ENCODE assay signal across 1 cellular context in the genomic region with DNA sequence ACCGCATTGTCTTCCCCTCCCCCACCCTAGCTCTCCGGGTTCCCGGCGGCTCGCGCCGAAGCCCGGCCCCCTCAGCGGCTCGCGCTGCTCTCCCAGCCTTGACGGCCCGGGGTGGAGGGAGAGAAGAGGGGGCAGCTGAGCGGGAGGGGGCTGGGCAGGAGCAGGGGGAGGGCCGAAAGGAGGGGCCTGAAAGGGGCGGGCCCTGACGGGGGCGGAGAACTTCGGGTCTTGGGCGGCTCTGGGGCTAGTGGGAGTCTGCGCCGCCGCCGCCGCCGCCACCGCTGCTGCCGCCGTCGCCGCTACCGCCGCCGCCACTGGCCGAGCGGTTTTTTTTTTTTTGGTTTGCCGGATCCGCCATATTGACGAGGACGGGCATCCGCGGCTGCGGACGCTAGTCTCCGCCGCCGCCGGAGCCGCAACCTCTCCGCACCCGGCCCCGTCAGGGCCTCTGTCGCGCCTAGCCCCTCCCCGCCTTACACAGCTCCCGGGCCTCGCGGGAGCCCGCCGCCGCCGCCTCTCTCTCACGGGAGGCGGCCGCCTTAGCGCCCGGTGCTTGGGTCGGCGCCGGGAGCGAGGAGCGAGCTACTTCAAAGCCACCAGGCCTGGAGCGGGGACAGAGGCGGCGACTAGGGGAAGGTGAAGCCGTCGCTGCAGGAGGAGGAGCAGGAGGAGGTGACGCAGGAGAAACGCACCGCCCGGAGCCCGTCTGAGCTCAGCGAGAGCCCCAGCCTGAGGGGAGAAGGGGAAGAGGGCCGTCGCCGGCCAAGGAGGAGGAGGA.
TF ChIP-seq lines count a peak whose summit lies in the region.

A gene with protein sequence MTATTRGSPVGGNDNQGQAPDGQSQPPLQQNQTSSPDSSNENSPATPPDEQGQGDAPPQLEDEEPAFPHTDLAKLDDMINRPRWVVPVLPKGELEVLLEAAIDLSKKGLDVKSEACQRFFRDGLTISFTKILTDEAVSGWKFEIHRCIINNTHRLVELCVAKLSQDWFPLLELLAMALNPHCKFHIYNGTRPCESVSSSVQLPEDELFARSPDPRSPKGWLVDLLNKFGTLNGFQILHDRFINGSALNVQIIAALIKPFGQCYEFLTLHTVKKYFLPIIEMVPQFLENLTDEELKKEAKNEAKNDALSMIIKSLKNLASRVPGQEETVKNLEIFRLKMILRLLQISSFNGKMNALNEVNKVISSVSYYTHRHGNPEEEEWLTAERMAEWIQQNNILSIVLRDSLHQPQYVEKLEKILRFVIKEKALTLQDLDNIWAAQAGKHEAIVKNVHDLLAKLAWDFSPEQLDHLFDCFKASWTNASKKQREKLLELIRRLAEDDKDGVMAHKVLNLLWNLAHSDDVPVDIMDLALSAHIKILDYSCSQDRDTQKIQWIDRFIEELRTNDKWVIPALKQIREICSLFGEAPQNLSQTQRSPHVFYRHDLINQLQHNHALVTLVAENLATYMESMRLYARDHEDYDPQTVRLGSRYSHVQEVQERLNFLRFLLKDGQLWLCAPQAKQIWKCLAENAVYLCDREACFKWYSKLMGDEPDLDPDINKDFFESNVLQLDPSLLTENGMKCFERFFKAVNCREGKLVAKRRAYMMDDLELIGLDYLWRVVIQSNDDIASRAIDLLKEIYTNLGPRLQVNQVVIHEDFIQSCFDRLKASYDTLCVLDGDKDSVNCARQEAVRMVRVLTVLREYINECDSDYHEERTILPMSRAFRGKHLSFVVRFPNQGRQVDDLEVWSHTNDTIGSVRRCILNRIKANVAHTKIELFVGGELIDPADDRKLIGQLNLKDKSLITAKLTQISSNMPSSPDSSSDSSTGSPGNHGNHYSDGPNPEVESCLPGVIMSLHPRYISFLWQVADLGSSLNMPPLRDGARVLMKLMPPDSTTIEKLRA (N-terminal part only) (plus strand): TSS at position 341 of the 778 bp plus-strand sequence. CDS start 38,184 bp downstream, outside the sequence.

TF ChIP-seq in K562, 482 proteins besides CTCF, POLR2A, EP300 and RAD21 (continued from another document):
- TF ChIP-seq, protein P1, sequence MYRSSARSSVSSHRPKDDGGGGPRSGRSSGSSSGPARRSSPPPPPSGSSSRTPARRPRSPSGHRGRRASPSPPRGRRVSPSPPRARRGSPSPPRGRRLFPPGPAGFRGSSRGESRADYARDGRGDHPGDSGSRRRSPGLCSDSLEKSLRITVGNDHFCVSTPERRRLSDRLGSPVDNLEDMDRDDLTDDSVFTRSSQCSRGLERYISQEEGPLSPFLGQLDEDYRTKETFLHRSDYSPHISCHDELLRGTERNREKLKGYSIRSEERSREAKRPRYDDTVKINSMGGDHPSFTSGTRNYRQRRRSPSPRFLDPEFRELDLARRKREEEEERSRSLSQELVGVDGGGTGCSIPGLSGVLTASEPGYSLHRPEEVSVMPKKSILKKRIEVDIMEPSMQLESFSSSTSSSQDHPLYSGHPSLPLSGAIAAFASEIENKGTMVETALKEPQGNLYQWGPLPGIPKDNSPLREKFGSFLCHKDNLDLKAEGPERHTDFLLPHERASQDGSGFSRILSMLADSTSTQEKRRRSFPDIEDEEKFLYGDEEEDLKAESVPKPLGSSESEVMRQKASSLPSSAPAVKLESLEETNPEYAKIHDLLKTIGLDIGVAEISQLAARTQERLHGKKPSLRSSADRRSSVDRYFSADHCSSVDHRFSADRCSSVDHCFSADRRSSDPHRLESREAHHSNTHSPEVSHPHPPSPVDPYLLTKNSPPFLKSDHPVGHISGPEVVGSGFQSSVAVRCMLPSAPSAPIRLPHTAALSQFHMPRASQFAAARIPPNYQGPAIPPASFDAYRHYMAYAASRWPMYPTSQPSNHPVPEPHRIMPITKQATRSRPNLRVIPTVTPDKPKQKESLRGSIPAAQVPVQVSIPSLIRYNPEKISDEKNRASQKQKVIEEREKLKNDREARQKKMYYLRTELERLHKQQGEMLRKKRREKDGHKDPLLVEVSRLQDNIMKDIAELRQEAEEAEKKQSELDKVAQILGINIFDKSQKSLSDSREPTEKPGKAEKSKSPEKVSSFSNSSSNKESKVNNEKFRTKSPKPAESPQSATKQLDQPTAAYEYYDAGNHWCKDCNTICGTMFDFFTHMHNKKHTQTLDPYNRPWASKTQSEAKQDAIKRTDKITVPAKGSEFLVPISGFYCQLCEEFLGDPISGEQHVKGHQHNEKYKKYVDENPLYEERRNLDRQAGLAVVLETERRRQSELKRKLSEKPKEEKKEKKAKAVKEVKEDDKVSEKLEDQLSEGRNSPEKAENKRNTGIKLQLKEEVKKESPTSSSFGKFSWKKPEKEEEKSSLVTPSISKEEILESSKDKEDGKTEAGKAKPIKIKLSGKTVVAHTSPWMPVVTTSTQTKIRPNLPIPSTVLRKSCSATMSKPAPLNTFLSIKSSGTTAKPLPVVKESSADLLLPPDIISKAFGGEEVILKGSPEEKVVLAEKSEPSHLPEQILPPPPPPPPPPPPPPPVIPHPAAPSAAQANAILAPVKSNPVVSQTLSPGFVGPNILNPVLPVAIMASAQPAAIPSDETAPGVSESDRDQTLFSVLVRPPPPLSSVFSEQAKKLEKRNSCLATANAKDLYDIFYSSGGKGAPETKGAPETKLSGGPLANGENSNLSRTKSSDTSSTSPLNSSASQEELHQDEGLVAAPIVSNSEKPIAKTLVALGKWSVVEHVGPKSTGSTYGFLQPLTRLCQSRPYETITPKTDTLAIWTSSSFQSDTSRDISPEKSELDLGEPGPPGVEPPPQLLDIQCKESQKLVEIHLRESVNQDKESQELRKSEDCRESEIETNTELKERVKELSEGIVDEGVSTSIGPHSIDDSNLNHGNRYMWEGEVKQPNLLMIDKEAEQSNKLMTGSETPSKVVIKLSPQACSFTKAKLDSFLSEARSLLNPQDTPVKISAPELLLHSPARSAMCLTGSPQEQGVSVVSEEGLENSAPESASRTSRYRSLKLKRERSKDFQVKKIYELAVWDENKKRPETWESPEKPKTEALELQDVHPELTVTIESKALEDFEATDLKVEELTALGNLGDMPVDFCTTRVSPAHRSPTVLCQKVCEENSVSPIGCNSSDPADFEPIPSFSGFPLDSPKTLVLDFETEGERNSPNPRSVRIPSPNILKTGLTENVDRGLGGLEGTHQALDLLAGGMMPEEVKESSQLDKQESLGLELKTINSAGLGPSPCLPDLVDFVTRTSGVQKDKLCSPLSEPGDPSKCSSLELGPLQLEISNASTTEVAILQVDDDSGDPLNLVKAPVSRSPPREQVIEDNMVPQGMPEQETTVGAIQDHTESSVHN (IDR thresholded peaks at IDR 0.05; ENCODE audit: borderline replicate concordance in 1 of 2, low read depth in 1 of 2): no peak
- TF ChIP-seq ZNF696 (CRISPR knock-in tag; conservative IDR thresholded peaks at IDR 0.05): no peak
- TF ChIP-seq FOXA3 (CRISPR knock-in tag; conservative IDR thresholded peaks at IDR 0.05 in 1 of 2, IDR thresholded peaks at IDR 0.05 in 1 of 2): no peak
- TF ChIP-seq NR2F6 (CRISPR knock-in tag; IDR thresholded peaks at IDR 0.05): no peak
- no peak for TF ChIP-seq SRSF3 (IDR thresholded peaks at IDR 0.05; ENCODE audit: insufficient read depth, low read length)
- TF ChIP-seq POLR2AphosphoS2 (IDR thresholded peaks at IDR 0.05; ENCODE audit: low read length): no peak
- no peak for TF ChIP-seq KLF1 (tag; IDR thresholded peaks at IDR 0.05)
- no peak for TF ChIP-seq JUN (IDR thresholded peaks at IDR 0.05; ENCODE audit: borderline replicate concordance, low read depth, low read length)
- no peak for TF ChIP-seq JUN (CRISPR knock-in tag; IDR thresholded peaks at IDR 0.05; ENCODE audit: borderline replicate concordance)
- no peak for TF ChIP-seq BRF1 (IDR thresholded peaks at IDR 0.05; ENCODE audit: borderline replicate concordance, extremely low read depth, insufficient read length)
- no peak for TF ChIP-seq ZNF507 (tag; conservative IDR thresholded peaks at IDR 0.05)
- TF ChIP-seq GTF2A2 (tag; IDR thresholded peaks at IDR 0.05): no peak
- no peak for TF ChIP-seq ARID2 (IDR thresholded peaks at IDR 0.05)
- TF ChIP-seq, protein P2, sequence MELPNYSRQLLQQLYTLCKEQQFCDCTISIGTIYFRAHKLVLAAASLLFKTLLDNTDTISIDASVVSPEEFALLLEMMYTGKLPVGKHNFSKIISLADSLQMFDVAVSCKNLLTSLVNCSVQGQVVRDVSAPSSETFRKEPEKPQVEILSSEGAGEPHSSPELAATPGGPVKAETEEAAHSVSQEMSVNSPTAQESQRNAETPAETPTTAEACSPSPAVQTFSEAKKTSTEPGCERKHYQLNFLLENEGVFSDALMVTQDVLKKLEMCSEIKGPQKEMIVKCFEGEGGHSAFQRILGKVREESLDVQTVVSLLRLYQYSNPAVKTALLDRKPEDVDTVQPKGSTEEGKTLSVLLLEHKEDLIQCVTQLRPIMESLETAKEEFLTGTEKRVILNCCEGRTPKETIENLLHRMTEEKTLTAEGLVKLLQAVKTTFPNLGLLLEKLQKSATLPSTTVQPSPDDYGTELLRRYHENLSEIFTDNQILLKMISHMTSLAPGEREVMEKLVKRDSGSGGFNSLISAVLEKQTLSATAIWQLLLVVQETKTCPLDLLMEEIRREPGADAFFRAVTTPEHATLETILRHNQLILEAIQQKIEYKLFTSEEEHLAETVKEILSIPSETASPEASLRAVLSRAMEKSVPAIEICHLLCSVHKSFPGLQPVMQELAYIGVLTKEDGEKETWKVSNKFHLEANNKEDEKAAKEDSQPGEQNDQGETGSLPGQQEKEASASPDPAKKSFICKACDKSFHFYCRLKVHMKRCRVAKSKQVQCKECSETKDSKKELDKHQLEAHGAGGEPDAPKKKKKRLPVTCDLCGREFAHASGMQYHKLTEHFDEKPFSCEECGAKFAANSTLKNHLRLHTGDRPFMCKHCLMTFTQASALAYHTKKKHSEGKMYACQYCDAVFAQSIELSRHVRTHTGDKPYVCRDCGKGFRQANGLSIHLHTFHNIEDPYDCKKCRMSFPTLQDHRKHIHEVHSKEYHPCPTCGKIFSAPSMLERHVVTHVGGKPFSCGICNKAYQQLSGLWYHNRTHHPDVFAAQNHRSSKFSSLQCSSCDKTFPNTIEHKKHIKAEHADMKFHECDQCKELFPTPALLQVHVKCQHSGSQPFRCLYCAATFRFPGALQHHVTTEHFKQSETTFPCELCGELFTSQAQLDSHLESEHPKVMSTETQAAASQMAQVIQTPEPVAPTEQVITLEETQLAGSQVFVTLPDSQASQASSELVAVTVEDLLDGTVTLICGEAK (IDR thresholded peaks at IDR 0.05): no peak
- TF ChIP-seq, protein P2 (CRISPR knock-in tag; IDR thresholded peaks at IDR 0.05): no peak
- TF ChIP-seq ZNF274 (IDR thresholded peaks at IDR 0.05; ENCODE audit: borderline replicate concordance, low read depth, low read length): no peak
- TF ChIP-seq NFIX (CRISPR knock-in tag; IDR thresholded peaks at IDR 0.05; ENCODE audit: low read depth): no peak
- TF ChIP-seq TEAD1 (CRISPR knock-in tag; IDR thresholded peaks at IDR 0.05): no peak
- no peak for TF ChIP-seq MBD2 (IDR thresholded peaks at IDR 0.05; ENCODE audit: borderline replicate concordance, low read depth)
- TF ChIP-seq ZNF121 (CRISPR knock-in tag; conservative IDR thresholded peaks at IDR 0.05): no peak
- TF ChIP-seq, protein P3, sequence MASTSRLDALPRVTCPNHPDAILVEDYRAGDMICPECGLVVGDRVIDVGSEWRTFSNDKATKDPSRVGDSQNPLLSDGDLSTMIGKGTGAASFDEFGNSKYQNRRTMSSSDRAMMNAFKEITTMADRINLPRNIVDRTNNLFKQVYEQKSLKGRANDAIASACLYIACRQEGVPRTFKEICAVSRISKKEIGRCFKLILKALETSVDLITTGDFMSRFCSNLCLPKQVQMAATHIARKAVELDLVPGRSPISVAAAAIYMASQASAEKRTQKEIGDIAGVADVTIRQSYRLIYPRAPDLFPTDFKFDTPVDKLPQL (IDR thresholded peaks at IDR 0.05; ENCODE audit: extremely low read depth, insufficient read length): no peak
- TF ChIP-seq TCF7L2 (IDR thresholded peaks at IDR 0.05; ENCODE audit: low read depth, low read length): no peak
- no peak; the same call in 1 of the 2 replicates for TF ChIP-seq FOXP1 (CRISPR knock-in tag; IDR thresholded peaks at IDR 0.05)
- TF ChIP-seq SMARCC2 (IDR thresholded peaks at IDR 0.05; ENCODE audit: low read depth): no peak
- peak; percentile 58 for TF ChIP-seq SUPT5H (IDR thresholded peaks at IDR 0.05)
- no peak for TF ChIP-seq HDGF (IDR thresholded peaks at IDR 0.05)
- TF ChIP-seq, protein P4, sequence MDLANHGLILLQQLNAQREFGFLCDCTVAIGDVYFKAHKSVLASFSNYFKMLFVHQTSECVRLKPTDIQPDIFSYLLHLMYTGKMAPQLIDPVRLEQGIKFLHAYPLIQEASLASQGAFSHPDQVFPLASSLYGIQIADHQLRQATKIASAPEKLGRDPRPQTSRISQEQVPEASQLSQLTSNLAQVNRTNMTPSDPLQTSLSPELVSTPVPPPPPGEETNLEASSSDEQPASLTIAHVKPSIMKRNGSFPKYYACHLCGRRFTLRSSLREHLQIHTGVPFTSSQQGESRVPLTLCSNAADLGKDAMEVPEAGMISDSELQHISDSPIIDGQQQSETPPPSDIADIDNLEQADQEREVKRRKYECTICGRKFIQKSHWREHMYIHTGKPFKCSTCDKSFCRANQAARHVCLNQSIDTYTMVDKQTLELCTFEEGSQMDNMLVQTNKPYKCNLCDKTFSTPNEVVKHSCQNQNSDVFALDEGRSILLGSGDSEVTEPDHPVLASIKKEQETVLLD (IDR thresholded peaks at IDR 0.05): no peak
- TF ChIP-seq ZFP36 (IDR thresholded peaks at IDR 0.05; ENCODE audit: low read depth, low read length, partially characterized antibody): no peak
- no peak for TF ChIP-seq ZBTB8A (IDR thresholded peaks at IDR 0.05; ENCODE audit: partially characterized antibody)
